In genomic region chr10:52212062-52212461, GRCh38 we compare ENCODE assay signal across 16 cellular contexts.
A peak's percentile ranks its signal among the peaks of the same experiment; 100 is the strongest.
DNase-seq lines count a peak whose midpoint lies in the region; ATAC-seq and TF ChIP-seq lines count a peak whose summit lies in the region.
"Had no signal": no experiment of that assay in that cellular context is flagged by ENCODE, and none has a peak within 500 bp of the region (broad histone marks: within the 10 kb centered on the region; RNA-seq: fewer than 3 reads in every experiment).

No MANE protein-coding gene starts in this region.

- H3K79me2 ChIP-seq in osteoblast (ENCODE audit: insufficient read depth, low read length), result no peaks in the 10 kb centered on the region

- no peak overlapping the region for H3K4me2 ChIP-seq in osteoblast (ENCODE audit: insufficient read depth, low read length)

- H3K9me3 ChIP-seq in heart left ventricle, result no peaks in the 10 kb centered on the region
- no peaks in the 10 kb centered on the region for H3K9me3 ChIP-seq in mucosa of descending colon
- no peaks in the 10 kb centered on the region for H3K9me3 ChIP-seq in osteoblast (ENCODE audit: low read depth, low read length)
- H3K9me3 ChIP-seq in HAP-1, result no peaks in the 10 kb centered on the region

- in situ Hi-C loops in HAP-1 (cut with MboI; ENCODE audit: low sequenced_read_pairs), result loop anchor here (25.0 kb wide), 1 partner anchor 825 kb away; no protein-coding TSS in a partner anchor

- ATAC-seq in heart left ventricle, result peak in 3 of 4 donors; percentile 38 to 74 (median 50)
- ATAC-seq in mucosa of descending colon, result peak; percentile 68
- no peak for ATAC-seq in HG02870 (IDR thresholded peaks at IDR 0.05; ENCODE audit: unreplicated experiment)
- ATAC-seq: HCT116 had no signal

- TF ChIP-seq CTCF in heart left ventricle (IDR thresholded peaks at IDR 0.05) (no peak), mucosa of descending colon (IDR thresholded peaks at IDR 0.05) (no peak), osteoblast (IDR thresholded peaks at IDR 0.05; ENCODE audit: extremely low read depth, low read depth, low read length) (no peak)

- intact Hi-C loops in heart left ventricle (cut with DNase I), result loop anchor here in 7 of 10 donors (5.0 to 10.0 kb wide), 8 partner anchors 227 to 1215 kb away; no protein-coding TSS in a partner anchor
- intact Hi-C loops in mucosa of descending colon (cut with DNase I, micrococcal nuclease), result loop anchor here in 1 of 2 donors (10.0 kb wide), 1 partner anchor 1217 kb away; no protein-coding TSS in a partner anchor

- H2AFZ ChIP-seq in osteoblast (ENCODE audit: low read length), result no peak overlapping the region

- H3K4me3 ChIP-seq in heart left ventricle (no peak overlapping the region), mucosa of descending colon (no peak overlapping the region), osteoblast (ENCODE audit: insufficient read depth, low read length) (no peak overlapping the region), HAP-1 (no peak overlapping the region)

- H3K36me3 ChIP-seq in heart left ventricle (no peaks in the 10 kb centered on the region), mucosa of descending colon (ENCODE audit: low read depth) (no peaks in the 10 kb centered on the region), osteoblast (ENCODE audit: insufficient read depth, low read length) (no peaks in the 10 kb centered on the region), HAP-1 (replicated peaks) (no peaks in the 10 kb centered on the region)

- DNase-seq in amniotic epithelial cell (ENCODE audit: low read depth) (peak; percentile 43), heart left ventricle (peak in 1 of 5 donors; percentile 29), mucosa of descending colon (peak in 1 of 3 donors; percentile 16), osteoblast (ENCODE audit: insufficient read length, low spot score, missing footprints) (no peak), HAP-1 (ENCODE audit: low spot score in 2 of 2) (no peak), islet precursor cell (no peak)
- DNase-seq: activated B cell treated with CpG ODN at 0.5 μM for 24 hours; activated naive CD4-positive, alpha-beta T cell treated with anti-CD3 and anti-CD28 coated beads, Interleukin-2, amount 50 U/mL, for 16 hours; activated T-cell treated with anti-CD3 and anti-CD28 coated beads, Interleukin-2, amount 50 U/mL, for 48 hours; glutamatergic neuron; KBM-7; NCI-H2081 treated with DMSO at 0.1 percent for 48 hours; NCI-H526; SIG-M5 had no signal

- WGBS in heart left ventricle, 4 donors, result 71 to 83% (median 76%) methylated on average over 4 of the region's 4 CpGs

- TF ChIP-seq POLR2A in heart left ventricle (IDR thresholded peaks at IDR 0.05), result no peak

- H3K27ac ChIP-seq in heart left ventricle, result peak overlapping the region in 4 of 12 donors; percentile 22 to 41 (median 33)
- H3K27ac ChIP-seq in osteoblast (ENCODE audit: low read depth, low read length), result no peak overlapping the region

- H3K4me1 ChIP-seq in heart left ventricle (peaks cover 0 to 11% (median 0%) of the 10 kb centered on the region in 12 donors), mucosa of descending colon (ENCODE audit: low read depth) (peaks cover 19% of the 10 kb centered on the region), osteoblast (ENCODE audit: insufficient read depth, low read length) (no peaks in the 10 kb centered on the region), HAP-1 (no peaks in the 10 kb centered on the region)

- H4K20me1 ChIP-seq in osteoblast (ENCODE audit: insufficient read depth, low read length), result no peaks in the 10 kb centered on the region

- H3K27me3 ChIP-seq in heart left ventricle, result no peaks in the 10 kb centered on the region
- H3K27me3 ChIP-seq in osteoblast (ENCODE audit: insufficient read depth, low read length), result no peaks in the 10 kb centered on the region
- peaks cover 3% of the 10 kb centered on the region; the same call in 1 of the 2 replicates for H3K27me3 ChIP-seq in HAP-1 (ENCODE audit: low read depth)
